1 cellular context compared by ENCODE assay signal in genomic region chr18:12702221-12703095, GRCh38.
TF ChIP-seq lines count a peak whose summit lies in the region.

CEP76 (minus strand) TSS chr18:12702723; CDS start chr18:12702548, 175 bp downstream.
A gene with protein sequence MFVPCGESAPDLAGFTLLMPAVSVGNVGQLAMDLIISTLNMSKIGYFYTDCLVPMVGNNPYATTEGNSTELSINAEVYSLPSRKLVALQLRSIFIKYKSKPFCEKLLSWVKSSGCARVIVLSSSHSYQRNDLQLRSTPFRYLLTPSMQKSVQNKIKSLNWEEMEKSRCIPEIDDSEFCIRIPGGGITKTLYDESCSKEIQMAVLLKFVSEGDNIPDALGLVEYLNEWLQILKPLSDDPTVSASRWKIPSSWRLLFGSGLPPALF (plus strand): TSS chr18:12703042. CDS start chr18:12703108, 66 bp downstream.

TF ChIP-seq in K562, 482 proteins besides CTCF, POLR2A, EP300 and RAD21 (continued from another document and continues in another):
- TF ChIP-seq E2F1 (CRISPR knock-in tag; IDR thresholded peaks at IDR 0.05) = peak; percentile 81
- TF ChIP-seq FIP1L1 (IDR thresholded peaks at IDR 0.05; ENCODE audit: low read depth, low read length, poor library complexity, severe bottlenecking) = peak; percentile 94
- TF ChIP-seq ZNF785 (CRISPR knock-in tag; IDR thresholded peaks at IDR 0.05) = no peak
- 0 out of 2 replicates have a peak, but pooled peaks have one; percentile 7 for TF ChIP-seq ZNF263 (CRISPR knock-in tag; IDR thresholded peaks at IDR 0.05; ENCODE audit: borderline replicate concordance)
- TF ChIP-seq, protein P1, sequence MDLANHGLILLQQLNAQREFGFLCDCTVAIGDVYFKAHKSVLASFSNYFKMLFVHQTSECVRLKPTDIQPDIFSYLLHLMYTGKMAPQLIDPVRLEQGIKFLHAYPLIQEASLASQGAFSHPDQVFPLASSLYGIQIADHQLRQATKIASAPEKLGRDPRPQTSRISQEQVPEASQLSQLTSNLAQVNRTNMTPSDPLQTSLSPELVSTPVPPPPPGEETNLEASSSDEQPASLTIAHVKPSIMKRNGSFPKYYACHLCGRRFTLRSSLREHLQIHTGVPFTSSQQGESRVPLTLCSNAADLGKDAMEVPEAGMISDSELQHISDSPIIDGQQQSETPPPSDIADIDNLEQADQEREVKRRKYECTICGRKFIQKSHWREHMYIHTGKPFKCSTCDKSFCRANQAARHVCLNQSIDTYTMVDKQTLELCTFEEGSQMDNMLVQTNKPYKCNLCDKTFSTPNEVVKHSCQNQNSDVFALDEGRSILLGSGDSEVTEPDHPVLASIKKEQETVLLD (IDR thresholded peaks at IDR 0.05) = no peak
- TF ChIP-seq, protein P2, sequence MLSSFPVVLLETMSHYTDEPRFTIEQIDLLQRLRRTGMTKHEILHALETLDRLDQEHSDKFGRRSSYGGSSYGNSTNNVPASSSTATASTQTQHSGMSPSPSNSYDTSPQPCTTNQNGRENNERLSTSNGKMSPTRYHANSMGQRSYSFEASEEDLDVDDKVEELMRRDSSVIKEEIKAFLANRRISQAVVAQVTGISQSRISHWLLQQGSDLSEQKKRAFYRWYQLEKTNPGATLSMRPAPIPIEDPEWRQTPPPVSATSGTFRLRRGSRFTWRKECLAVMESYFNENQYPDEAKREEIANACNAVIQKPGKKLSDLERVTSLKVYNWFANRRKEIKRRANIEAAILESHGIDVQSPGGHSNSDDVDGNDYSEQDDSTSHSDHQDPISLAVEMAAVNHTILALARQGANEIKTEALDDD (IDR thresholded peaks at IDR 0.05) = no peak
- peak; percentile 80 for TF ChIP-seq GABPB1 (CRISPR knock-in tag; IDR thresholded peaks at IDR 0.05)
- TF ChIP-seq SAP30 (IDR thresholded peaks at IDR 0.05; ENCODE audit: borderline replicate concordance, insufficient read depth, low read depth, low read length, poor library complexity, severe bottlenecking) = peak; percentile 80
- peak; percentile 59 for TF ChIP-seq CTBP1 (IDR thresholded peaks at IDR 0.05; ENCODE audit: borderline replicate concordance)
- TF ChIP-seq, protein P3, sequence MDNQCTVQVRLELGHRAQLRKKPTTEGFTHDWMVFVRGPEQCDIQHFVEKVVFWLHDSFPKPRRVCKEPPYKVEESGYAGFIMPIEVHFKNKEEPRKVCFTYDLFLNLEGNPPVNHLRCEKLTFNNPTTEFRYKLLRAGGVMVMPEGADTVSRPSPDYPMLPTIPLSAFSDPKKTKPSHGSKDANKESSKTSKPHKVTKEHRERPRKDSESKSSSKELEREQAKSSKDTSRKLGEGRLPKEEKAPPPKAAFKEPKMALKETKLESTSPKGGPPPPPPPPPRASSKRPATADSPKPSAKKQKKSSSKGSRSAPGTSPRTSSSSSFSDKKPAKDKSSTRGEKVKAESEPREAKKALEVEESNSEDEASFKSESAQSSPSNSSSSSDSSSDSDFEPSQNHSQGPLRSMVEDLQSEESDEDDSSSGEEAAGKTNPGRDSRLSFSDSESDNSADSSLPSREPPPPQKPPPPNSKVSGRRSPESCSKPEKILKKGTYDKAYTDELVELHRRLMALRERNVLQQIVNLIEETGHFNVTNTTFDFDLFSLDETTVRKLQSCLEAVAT (IDR thresholded peaks at IDR 0.05) = peak in 1 of 2 experiments; percentile 49; a peak in 1 of 4 replicates
- 0 out of 4 replicates have a peak, but pooled peaks of 1 of the 2 experiments have one; percentile 4 for TF ChIP-seq RCOR1 (IDR thresholded peaks at IDR 0.05; ENCODE audit: borderline replicate concordance in 1 of 2, low read depth in 2 of 2, low read length in 2 of 2)
- peak; percentile 52; the same call in 1 of the 2 replicates for TF ChIP-seq ETV5 (CRISPR knock-in tag; IDR thresholded peaks at IDR 0.05; ENCODE audit: low read depth)
- TF ChIP-seq TGIF2 (CRISPR knock-in tag; IDR thresholded peaks at IDR 0.05) = no peak
- 0 out of 2 replicates have a peak, but pooled peaks have one; percentile 40 for TF ChIP-seq FOXJ2 (tag; IDR thresholded peaks at IDR 0.05)
- peak; percentile 41 for TF ChIP-seq BRD4 (IDR thresholded peaks at IDR 0.05)
- no peak for TF ChIP-seq YBX1 (IDR thresholded peaks at IDR 0.05)
- TF ChIP-seq FUS (optimal IDR thresholded peaks at IDR 0.05; ENCODE audit: low read depth, low read length) = peak; percentile 44
- 0 out of 2 replicates have a peak, but pooled peaks have one; percentile 10 for TF ChIP-seq ZKSCAN1 (IDR thresholded peaks at IDR 0.05; ENCODE audit: low read depth, low read length)
- peak; percentile 94 for TF ChIP-seq RB1 (IDR thresholded peaks at IDR 0.05; ENCODE audit: low read depth)
- peak; percentile 27 for TF ChIP-seq L3MBTL2 (IDR thresholded peaks at IDR 0.05)
- no peak for TF ChIP-seq ZFP36 (IDR thresholded peaks at IDR 0.05; ENCODE audit: low read depth, low read length, partially characterized antibody)
- TF ChIP-seq, protein P4, sequence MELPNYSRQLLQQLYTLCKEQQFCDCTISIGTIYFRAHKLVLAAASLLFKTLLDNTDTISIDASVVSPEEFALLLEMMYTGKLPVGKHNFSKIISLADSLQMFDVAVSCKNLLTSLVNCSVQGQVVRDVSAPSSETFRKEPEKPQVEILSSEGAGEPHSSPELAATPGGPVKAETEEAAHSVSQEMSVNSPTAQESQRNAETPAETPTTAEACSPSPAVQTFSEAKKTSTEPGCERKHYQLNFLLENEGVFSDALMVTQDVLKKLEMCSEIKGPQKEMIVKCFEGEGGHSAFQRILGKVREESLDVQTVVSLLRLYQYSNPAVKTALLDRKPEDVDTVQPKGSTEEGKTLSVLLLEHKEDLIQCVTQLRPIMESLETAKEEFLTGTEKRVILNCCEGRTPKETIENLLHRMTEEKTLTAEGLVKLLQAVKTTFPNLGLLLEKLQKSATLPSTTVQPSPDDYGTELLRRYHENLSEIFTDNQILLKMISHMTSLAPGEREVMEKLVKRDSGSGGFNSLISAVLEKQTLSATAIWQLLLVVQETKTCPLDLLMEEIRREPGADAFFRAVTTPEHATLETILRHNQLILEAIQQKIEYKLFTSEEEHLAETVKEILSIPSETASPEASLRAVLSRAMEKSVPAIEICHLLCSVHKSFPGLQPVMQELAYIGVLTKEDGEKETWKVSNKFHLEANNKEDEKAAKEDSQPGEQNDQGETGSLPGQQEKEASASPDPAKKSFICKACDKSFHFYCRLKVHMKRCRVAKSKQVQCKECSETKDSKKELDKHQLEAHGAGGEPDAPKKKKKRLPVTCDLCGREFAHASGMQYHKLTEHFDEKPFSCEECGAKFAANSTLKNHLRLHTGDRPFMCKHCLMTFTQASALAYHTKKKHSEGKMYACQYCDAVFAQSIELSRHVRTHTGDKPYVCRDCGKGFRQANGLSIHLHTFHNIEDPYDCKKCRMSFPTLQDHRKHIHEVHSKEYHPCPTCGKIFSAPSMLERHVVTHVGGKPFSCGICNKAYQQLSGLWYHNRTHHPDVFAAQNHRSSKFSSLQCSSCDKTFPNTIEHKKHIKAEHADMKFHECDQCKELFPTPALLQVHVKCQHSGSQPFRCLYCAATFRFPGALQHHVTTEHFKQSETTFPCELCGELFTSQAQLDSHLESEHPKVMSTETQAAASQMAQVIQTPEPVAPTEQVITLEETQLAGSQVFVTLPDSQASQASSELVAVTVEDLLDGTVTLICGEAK (IDR thresholded peaks at IDR 0.05) = 0 out of 2 replicates have a peak, but pooled peaks have one; percentile 24
- TF ChIP-seq, protein P4 (CRISPR knock-in tag; IDR thresholded peaks at IDR 0.05) = no peak
- no peak for TF ChIP-seq RBM17 (IDR thresholded peaks at IDR 0.05; ENCODE audit: borderline replicate concordance, low read depth, low read length)
- peak in 1 of 2 experiments; percentile 23; a peak in 1 of 4 replicates for TF ChIP-seq HDAC1 (IDR thresholded peaks at IDR 0.05)
- no peak for TF ChIP-seq EGR1 (conservative IDR thresholded peaks at IDR 0.05)
- TF ChIP-seq NCOA6 (IDR thresholded peaks at IDR 0.05) = no peak
- peak; percentile 92 for TF ChIP-seq ZFX (CRISPR knock-in tag; IDR thresholded peaks at IDR 0.05)
- TF ChIP-seq POLR2H (tag; IDR thresholded peaks at IDR 0.05; ENCODE audit: low read depth) = peak; percentile 85
- no peak for TF ChIP-seq KLF10 (CRISPR knock-in tag; IDR thresholded peaks at IDR 0.05)
- TF ChIP-seq NEUROD1 (IDR thresholded peaks at IDR 0.05; ENCODE audit: borderline replicate concordance, low read depth, low read length, partially characterized antibody) = peak; percentile 76
- peak; percentile 75 for TF ChIP-seq POLR2B (IDR thresholded peaks at IDR 0.05; ENCODE audit: low read depth, partially characterized antibody)
- peak; percentile 97 for TF ChIP-seq NFE2 (IDR thresholded peaks at IDR 0.05; ENCODE audit: low read depth)
- TF ChIP-seq FOSL1 (tag; conservative IDR thresholded peaks at IDR 0.05) = peak; percentile 47; the same call in 1 of the 2 replicates
- peak; percentile 50; the same call in 1 of the 2 replicates for TF ChIP-seq GTF2F1 (IDR thresholded peaks at IDR 0.05; ENCODE audit: low read depth, low read length)
- TF ChIP-seq CREBBP (IDR thresholded peaks at IDR 0.05; ENCODE audit: low read depth, low read length) = no peak
- peak; percentile 41; the same call in 1 of the 2 replicates for TF ChIP-seq SPI1 (IDR thresholded peaks at IDR 0.05; ENCODE audit: borderline replicate concordance, low read depth, low read length)
- peak; percentile 68 for TF ChIP-seq ATF7 (IDR thresholded peaks at IDR 0.05)
